8 cellular contexts compared by ENCODE assay signal in genomic region chr11:118530180-118530682, GRCh38. TPM values are rescaled to one million over a fixed set of nuclear protein-coding genes. Genes with fewer than 3 reads are reported as not detected.
A peak's percentile ranks its signal among the peaks of the same experiment; 100 is the strongest.
DNase-seq lines count a peak whose midpoint lies in the region; ATAC-seq and TF ChIP-seq lines count a peak whose summit lies in the region.

No MANE protein-coding gene starts in this region.

- peak overlapping the region; percentile 67 for H3K27ac ChIP-seq in CD8-positive, alpha-beta T cell (ENCODE audit: low read depth, low read length)
- H3K27ac ChIP-seq in gastroesophageal sphincter = peak overlapping the region in 3 of 4 donors; percentile 85 to 88 (median 88)
- peak overlapping the region; percentile 64 for H3K27ac ChIP-seq in rectal smooth muscle tissue (ENCODE audit: low read depth, low read length)

- H3K36me3 ChIP-seq in CD8-positive, alpha-beta T cell (ENCODE audit: insufficient read depth, low read length) = no peaks in the 10 kb centered on the region
- H3K36me3 ChIP-seq in gastroesophageal sphincter (peaks cover 0 to 24% of the 10 kb centered on the region in 2 donors), rectal smooth muscle tissue (ENCODE audit: control insufficient read depth, insufficient read depth, low read length) (no peaks in the 10 kb centered on the region)

- peak overlapping the region; percentile 99 for H3K4me3 ChIP-seq in CD8-positive, alpha-beta T cell (ENCODE audit: low read depth, low read length)
- H3K4me3 ChIP-seq in gastroesophageal sphincter (peak overlapping the region; percentile 77 to 92), rectal smooth muscle tissue (ENCODE audit: low read length) (peak overlapping the region; percentile 70)

- TF ChIP-seq POLR2A in gastroesophageal sphincter (IDR thresholded peaks at IDR 0.05) = no peak

- H3K27ac Mint-ChIP-seq in CD8-positive, alpha-beta T cell = peak overlapping the region; percentile 77
- H3K27ac Mint-ChIP-seq in T-helper 17 cell = peak overlapping the region; percentile 81

- H3K36me3 Mint-ChIP-seq in CD8-positive, alpha-beta T cell = peaks cover 20% of the 10 kb centered on the region
- H3K36me3 Mint-ChIP-seq in T-helper 17 cell (ENCODE audit: low read depth) = no peaks in the 10 kb centered on the region

- POLR2A ChIA-PET in CD8-positive, alpha-beta T cell (lab: Charles Lee) = interaction anchor here (0.6 to 1.4 kb wide), 6 partner anchors 8 to 314 kb away, joined by 3 to 5 read pairs (median 4); no protein-coding TSS in a partner anchor

- CTCF ChIA-PET in CD8-positive, alpha-beta T cell (lab: Charles Lee) = no interaction called here

- no peak for TF ChIP-seq EP300 in gastroesophageal sphincter (IDR thresholded peaks at IDR 0.05)

- peaks cover 24% of the 10 kb centered on the region for H3K4me1 ChIP-seq in CD8-positive, alpha-beta T cell (ENCODE audit: insufficient read depth, low read length)
- peaks cover 0 to 37% (median 12%) of the 10 kb centered on the region in 3 donors for H3K4me1 ChIP-seq in gastroesophageal sphincter
- peaks cover 8% of the 10 kb centered on the region for H3K4me1 ChIP-seq in rectal smooth muscle tissue (ENCODE audit: control insufficient read depth, insufficient read depth, low read length)

- H3K9ac ChIP-seq in rectal smooth muscle tissue (ENCODE audit: low read length) = no peak overlapping the region

- no peaks in the 10 kb centered on the region for H3K9me3 Mint-ChIP-seq in CD8-positive, alpha-beta T cell

- intact Hi-C loops in CD8-positive, alpha-beta T cell (cut with DNase I, micrococcal nuclease) = loop anchor here in 1 of 2 experiments (2.0 kb wide), 1 partner anchor 37 kb away; no protein-coding TSS in a partner anchor

- H3K9me3 ChIP-seq in CD8-positive, alpha-beta T cell (ENCODE audit: low read length) = no peaks in the 10 kb centered on the region
- H3K9me3 ChIP-seq in T-helper 17 cell (ENCODE audit: control insufficient read depth, low read length, poor library complexity, severe bottlenecking) = no peaks in the 10 kb centered on the region
- H3K9me3 ChIP-seq in gastroesophageal sphincter = no peaks in the 10 kb centered on the region

- no peaks in the 10 kb centered on the region for H3K27me3 Mint-ChIP-seq in CD8-positive, alpha-beta T cell (ENCODE audit: low read depth)
- H3K27me3 Mint-ChIP-seq in T-helper 17 cell = no peaks in the 10 kb centered on the region

- no peak for ATAC-seq in CD8-positive, alpha-beta T cell
- ATAC-seq in T-helper 17 cell (no peak), gastroesophageal sphincter (no peak), HG03469 (IDR thresholded peaks at IDR 0.05; ENCODE audit: unreplicated experiment) (no peak), GM18498 (IDR thresholded peaks at IDR 0.05; ENCODE audit: unreplicated experiment) (no peak)

- no peak for DNase-seq in CD8-positive, alpha-beta T cell
- peak; percentile 59 for DNase-seq in HT-29 (ENCODE audit: low spot score)
- no peak for DNase-seq in T-helper 17 cell
- DNase-seq in GM19240 (ENCODE audit: insufficient read length, low spot score) = no peak

- 11 to 33% methylated on average over 2 to 8 of the region's 31 CpGs for WGBS in gastroesophageal sphincter (ENCODE audit: low coverage in 1 of 2), 2 donors

- no peaks in the 10 kb centered on the region for H3K27me3 ChIP-seq in CD8-positive, alpha-beta T cell (ENCODE audit: insufficient read depth, low read length)
- H3K27me3 ChIP-seq in gastroesophageal sphincter (no peaks in the 10 kb centered on the region), rectal smooth muscle tissue (ENCODE audit: control insufficient read depth, insufficient read depth, low read length) (no peaks in the 10 kb centered on the region)

- peaks cover 37% of the 10 kb centered on the region for H3K4me1 Mint-ChIP-seq in CD8-positive, alpha-beta T cell (ENCODE audit: low read depth)
- peaks cover 28% of the 10 kb centered on the region for H3K4me1 Mint-ChIP-seq in T-helper 17 cell

- no peak for TF ChIP-seq CTCF in CD8-positive, alpha-beta T cell (IDR thresholded peaks at IDR 0.05)
- TF ChIP-seq CTCF in gastroesophageal sphincter (IDR thresholded peaks at IDR 0.05) = no peak

- peak overlapping the region; percentile 98 for H3K4me3 Mint-ChIP-seq in CD8-positive, alpha-beta T cell
- peak overlapping the region; percentile 92 for H3K4me3 Mint-ChIP-seq in T-helper 17 cell

RNA-seq across cellular contexts. Expression of gene TMEM25, which starts 0.8 kb away (rescaled TPM):
- 10 to 100 TPM; 11.3 to 14.0 TPM for total RNA-seq in CD8-positive, alpha-beta T cell
- 4.3 and 4.4 TPM in 2 replicates for total RNA-seq in HT-29 (2014; rRNA removed; shearing (Covaris generic))
- total RNA-seq in T-helper 17 cell (1 to 10 TPM; 9.2 to 10.0 TPM), gastroesophageal sphincter (10 to 100 TPM; 36.9 to 57.1 (median 51.8) TPM)

RNA-seq across cellular contexts. Expression of gene TTC36, which starts 3.0 kb away (rescaled TPM):
- total RNA-seq in CD8-positive, alpha-beta T cell = under 1 TPM in 1 of 2 experiments, not detected in 1; 0.65 TPM
- total RNA-seq in HT-29 (2014; rRNA removed; shearing (Covaris generic)) = not detected in 2 replicates
- total RNA-seq in T-helper 17 cell (under 1 TPM in 1 of 2 donors, not detected in 1; 0.55 TPM), gastroesophageal sphincter (1 to 10 TPM in 3 of 4 donors, under 1 TPM in 1; 0.81 to 5.6 (median 3.3) TPM)

RNA-seq across cellular contexts. Expression of gene IFT46, which starts 35.5 kb away (rescaled TPM):
- total RNA-seq in CD8-positive, alpha-beta T cell = 1 to 10 TPM; 4.8 to 5.6 TPM
- 17.6 and 18.7 TPM in 2 replicates for total RNA-seq in HT-29 (2014; rRNA removed; shearing (Covaris generic))
- total RNA-seq in T-helper 17 cell (1 to 10 TPM; 5.2 to 5.7 TPM), gastroesophageal sphincter (10 to 100 TPM; 23.5 to 30.8 (median 27.7) TPM)

RNA-seq across cellular contexts. Expression of gene ARCN1, which starts 42.0 kb away (rescaled TPM):
- 10 to 100 TPM; 77.8 to 81.2 TPM for total RNA-seq in CD8-positive, alpha-beta T cell
- 79.4 and 84.9 TPM in 2 replicates for total RNA-seq in HT-29 (2014; rRNA removed; shearing (Covaris generic))
- total RNA-seq in T-helper 17 cell (10 to 100 TPM; 86.2 to 87.5 TPM), gastroesophageal sphincter (100 to 1,000 TPM in 3 of 4 donors, 10 to 100 TPM in 1; 84.9 to 141 (median 128) TPM)
